ENCODE assay signal across 8 cellular contexts in genomic region chrX:24150051-24150790, GRCh38. TPM values are rescaled to one million over a fixed set of nuclear protein-coding genes. Genes with fewer than 3 reads are reported as not detected.
DNase-seq lines count a peak whose midpoint lies in the region; ATAC-seq, FAIRE-seq and TF ChIP-seq lines count a peak whose summit lies in the region.

No MANE protein-coding gene starts in this region.

- H3K4me1 Mint-ChIP-seq in activated CD4-positive, alpha-beta T cell treated with anti-CD3 and anti-CD28 coated beads, Interleukin-2, amount 10 ng/mL, durations not matched to agents 7 days and 5 days: peaks cover 62% of the 10 kb centered on the region

- H3K27me3 ChIP-seq in BE2C (no peaks in the 10 kb centered on the region), HepG2 (ENCODE audit: control insufficient read depth in 1 of 2, insufficient read depth in 2 of 2, low read length in 2 of 2) (no peaks in the 10 kb centered on the region)

- TF ChIP-seq RAD21 in HepG2 (CRISPR knock-in tag; IDR thresholded peaks at IDR 0.05): peak; percentile 71

- POLR2A ChIA-PET in activated CD4-positive, alpha-beta T cell treated with anti-CD3 and anti-CD28 coated beads, Interleukin-2, amount 10 ng/mL, durations not matched to agents 7 days and 5 days (lab: Charles Lee): no interaction called here
- POLR2A ChIA-PET in HepG2 (lab: Yijun Ruan, JAX): interaction anchor here (0.6 to 2.7 kb wide), 7 partner anchors 37 to 125 kb away, joined by 3 to 12 read pairs (median 5); no protein-coding TSS in a partner anchor

- no TSS peak for BruUV-seq in HepG2 (replicated peaks; lab: Mats Ljungman, UMichigan)

- H2AFZ ChIP-seq in HepG2 (ENCODE audit: low read length): no peak overlapping the region

- H3K4me1 ChIP-seq in BE2C (no peaks in the 10 kb centered on the region), HepG2 (ENCODE audit: insufficient read depth, low read length) (peaks cover 61% of the 10 kb centered on the region)

- H3K9me3 Mint-ChIP-seq in activated CD4-positive, alpha-beta T cell treated with anti-CD3 and anti-CD28 coated beads, Interleukin-2, amount 10 ng/mL, durations not matched to agents 7 days and 5 days: no peaks in the 10 kb centered on the region

- TF ChIP-seq POLR2A in HepG2 (IDR thresholded peaks at IDR 0.05; ENCODE audit: insufficient read depth in 1 of 2, low read depth in 2 of 2, low read length in 2 of 2): peak in 1 of 2 experiments; percentile 58; a peak in 3 of 4 replicates

- peak; percentile 86 for DNase-seq in BE2C
- DNase-seq in NCI-H510A (lab: John Stamatoyannopoulos, UW): peak; percentile 79
- peak; percentile 80 for DNase-seq in activated CD4-positive, alpha-beta T cell treated with anti-CD3 and anti-CD28 coated beads, Interleukin-2, amount 10 ng/mL, durations not matched to agents 7 days and 5 days
- peak; percentile 5 for DNase-seq in cortex of kidney (lab: John Stamatoyannopoulos, UW)
- peak; percentile 67 for DNase-seq in HepG2 (ENCODE audit: low spot score)
- DNase-seq in stimulated activated CD4-positive, alpha-beta T cell treated with anti-CD3 and anti-CD28 coated beads, Interleukin-4, amount 100 ng/mL, for 1 hour: peak; percentile 79

- CTCF ChIA-PET in activated CD4-positive, alpha-beta T cell treated with anti-CD3 and anti-CD28 coated beads, Interleukin-2, amount 10 ng/mL, durations not matched to agents 7 days and 5 days (lab: Charles Lee): interaction anchor here (0.6 to 1.4 kb wide), 4 partner anchors 96 to 194 kb away, joined by 3 to 9 read pairs (median 4); partner anchors contain the start of gene EIF2S3
- CTCF ChIA-PET in HepG2 (lab: Yijun Ruan, JAX; ENCODE audit: low intra/inter-chr PET ratio, low total read pairs): no interaction called here

- peaks cover 32% of the 10 kb centered on the region for H3K36me3 Mint-ChIP-seq in activated CD4-positive, alpha-beta T cell treated with anti-CD3 and anti-CD28 coated beads, Interleukin-2, amount 10 ng/mL, durations not matched to agents 7 days and 5 days (ENCODE audit: low read depth)

- H3K27me3 Mint-ChIP-seq in activated CD4-positive, alpha-beta T cell treated with anti-CD3 and anti-CD28 coated beads, Interleukin-2, amount 10 ng/mL, durations not matched to agents 7 days and 5 days: no peaks in the 10 kb centered on the region

- in situ Hi-C loops in HepG2 (cut with HindIII; ENCODE audit: extremely low pct_ligation_motif_present, low pct_unique_long_range_greater_than_20kb): no loop called here

- 0 out of 2 replicates have a peak, but pooled peaks cover 4% of the 10 kb centered on the region for H4K20me1 ChIP-seq in HepG2 (ENCODE audit: insufficient read depth, low read length)

- H3K9me3 ChIP-seq in BE2C (no peaks in the 10 kb centered on the region), HepG2 (ENCODE audit: low read length) (no peaks in the 10 kb centered on the region)

- H3K4me2 ChIP-seq in HepG2 (ENCODE audit: low read depth, low read length): peak overlapping the region; percentile 79

- ATAC-seq in GM19035 (IDR thresholded peaks at IDR 0.05; ENCODE audit: unreplicated experiment) (peak; percentile 64), HG03342 (IDR thresholded peaks at IDR 0.05; ENCODE audit: unreplicated experiment) (peak; percentile 70), HepG2 (peak; percentile 84)

- H3K36me3 ChIP-seq in BE2C (no peaks in the 10 kb centered on the region), HepG2 (replicated peaks in 1 of 2; ENCODE audit: control insufficient read depth in 1 of 2, insufficient read depth in 2 of 2, low read length in 2 of 2) (no peaks in the 10 kb centered on the region)

- intact Hi-C loops in HepG2 (cut with micrococcal nuclease; ENCODE audit: unreplicated experiment): loop anchor here (1.0 to 5.0 kb wide), 2 partner anchors 39 to 68 kb away; no protein-coding TSS in a partner anchor

- peak overlapping the region; percentile 83 for H3K4me3 Mint-ChIP-seq in activated CD4-positive, alpha-beta T cell treated with anti-CD3 and anti-CD28 coated beads, Interleukin-2, amount 10 ng/mL, durations not matched to agents 7 days and 5 days

- no peak for FAIRE-seq in HepG2 (lab: Jason Lieb, UNC)

- TF ChIP-seq CTCF in BE2C (IDR thresholded peaks at IDR 0.05; ENCODE audit: low read depth, low read length) (no peak; the same call in 1 of the 2 replicates), HepG2 (CRISPR knock-in tag; IDR thresholded peaks at IDR 0.05) (peak; percentile 66)

- peak overlapping the region; percentile 84 for H3K9ac ChIP-seq in HepG2 (ENCODE audit: insufficient read depth, low read depth, low read length)

- TF ChIP-seq EP300 in HepG2 (IDR thresholded peaks at IDR 0.05; ENCODE audit: low read depth in 2 of 2, low read length in 2 of 2) (no peak), HepG2 (CRISPR knock-in tag; IDR thresholded peaks at IDR 0.05; ENCODE audit: borderline replicate concordance) (no peak)

- peak overlapping the region; percentile 92 for H3K27ac Mint-ChIP-seq in activated CD4-positive, alpha-beta T cell treated with anti-CD3 and anti-CD28 coated beads, Interleukin-2, amount 10 ng/mL, durations not matched to agents 7 days and 5 days

- WGBS in HepG2 (ENCODE audit: low lambda C conversion rate): 0% methylated on average over 3 of the region's 79 CpGs

- peak overlapping the region; percentile 95 for H3K27ac ChIP-seq in HepG2 (ENCODE audit: extremely low read length, insufficient read depth, low read length)

- peaks cover 45% of the 10 kb centered on the region for H3K79me2 ChIP-seq in HepG2 (ENCODE audit: insufficient read depth, low read length)

- peak overlapping the region; percentile 80 for H3K4me3 ChIP-seq in BE2C (ENCODE audit: low read depth, low read length)
- peak overlapping the region; percentile 74 to 79 (median 74) for H3K4me3 ChIP-seq in HepG2 (replicated peaks in 1 of 3; ENCODE audit: insufficient read depth in 1 of 3, low read depth in 2 of 3, low read length in 3 of 3)

TF ChIP-seq in HepG2, 621 proteins besides CTCF, POLR2A, EP300 and RAD21 (continues in another document):
- no peak for TF ChIP-seq ZNF704 (CRISPR knock-in tag; IDR thresholded peaks at IDR 0.05; ENCODE audit: borderline replicate concordance)
- peak; percentile 74; the same call in 1 of the 2 replicates for TF ChIP-seq ATF7-NPFF (CRISPR knock-in tag; IDR thresholded peaks at IDR 0.05; ENCODE audit: low read depth)
- TF ChIP-seq KDM4B (CRISPR knock-in tag; IDR thresholded peaks at IDR 0.05): no peak
- TF ChIP-seq ATF2 (CRISPR knock-in tag; IDR thresholded peaks at IDR 0.05): peak; percentile 34; the same call in 1 of the 2 replicates
- TF ChIP-seq ZNF572 (CRISPR knock-in tag; IDR thresholded peaks at IDR 0.05): no peak
- TF ChIP-seq MXD4 (CRISPR knock-in tag; IDR thresholded peaks at IDR 0.05): no peak
- 0 out of 2 replicates have a peak, but pooled peaks have one; percentile 47 for TF ChIP-seq MAZ (IDR thresholded peaks at IDR 0.05; ENCODE audit: borderline replicate concordance, low read depth, low read length)
- peak; percentile 43; the same call in 1 of the 2 replicates for TF ChIP-seq MAZ (CRISPR knock-in tag; IDR thresholded peaks at IDR 0.05; ENCODE audit: low read depth)
- peak; percentile 45 for TF ChIP-seq PHF8 (CRISPR knock-in tag; IDR thresholded peaks at IDR 0.05)

RNA-seq across cellular contexts. Expression of gene ZFX, which starts 0.7 kb away (rescaled TPM):
- polyA plus RNA-seq in BE2C (2012; ENCODE audit: insufficient read depth, insufficient read length, low read depth): 7.8 TPM
- total RNA-seq in activated CD4-positive, alpha-beta T cell treated with anti-CD3 and anti-CD28 coated beads, Interleukin-2, amount 10 ng/mL, durations not matched to agents 7 days and 5 days: 10 to 100 TPM; 44.6 to 46.0 TPM
- total RNA-seq in HepG2 (2016; rRNA removed; fragmentation: Illumina TruSeq; extraction: Trizol): 37.3 and 66.3 TPM in 2 replicates
- 17.0 and 20.4 TPM in 2 replicates for total RNA-seq in HepG2 (2016; cell fraction: cytosol; rRNA removed; fragmentation: Illumina TruSeq; extraction: Trizol; ENCODE audit: low read depth)
- 37.7 and 62.0 TPM in 2 replicates for total RNA-seq in HepG2 (2016; cell fraction: insoluble cytoplasmic fraction; rRNA removed; fragmentation: Illumina TruSeq; extraction: Trizol)
- total RNA-seq in HepG2 (2016; cell fraction: membrane; rRNA removed; fragmentation: Illumina TruSeq; extraction: Trizol): 18.7 and 22.7 TPM in 2 replicates
- 33.1 and 36.3 TPM in 2 replicates for total RNA-seq in HepG2 (2016; cell fraction: nucleus; rRNA removed; fragmentation: Illumina TruSeq; extraction: Trizol)
- 13.8 and 14.9 TPM in 2 replicates for polyA plus RNA-seq in HepG2 (2011; rRNA removed)
- polyA plus RNA-seq in HepG2 (2011; cell fraction: cytosol; rRNA removed): 5.6 and 10.7 TPM in 2 replicates
- polyA plus RNA-seq in HepG2 (2011; cell fraction: nucleus; rRNA removed): 12.3 and 17.6 TPM in 2 replicates
- polyA plus RNA-seq in HepG2 (2012): 15.4 and 18.0 TPM in 2 replicates
- polyA plus RNA-seq in HepG2 (2016; cell fraction: cytosol; fragmentation: Illumina TruSeq; extraction: Trizol; ENCODE audit: low read depth): 0.86 and 0.89 TPM in 2 replicates
- 16.6 and 19.7 TPM in 2 replicates for polyA plus RNA-seq in HepG2 (2016; cell fraction: insoluble cytoplasmic fraction; fragmentation: Illumina TruSeq; extraction: Trizol; ENCODE audit: low read depth)
- 2.3 TPM in 2 replicates for polyA plus RNA-seq in HepG2 (2016; cell fraction: membrane; fragmentation: Illumina TruSeq; extraction: Trizol; ENCODE audit: low read depth)
- polyA plus RNA-seq in HepG2 (2016; cell fraction: nucleus; fragmentation: Illumina TruSeq; extraction: Trizol; ENCODE audit: insufficient read depth, low read depth): 33.0 and 36.3 TPM in 2 replicates
- 21.0 and 79.5 TPM in 2 replicates for polyA minus RNA-seq in HepG2 (2011; rRNA and poly(A)+ RNA removed; ENCODE audit: low replicate concordance)
- polyA minus RNA-seq in HepG2 (2011; cell fraction: cytosol; rRNA and poly(A)+ RNA removed): 26.8 and 40.5 TPM in 2 replicates
- 57.7 and 69.4 TPM in 2 replicates for polyA minus RNA-seq in HepG2 (2011; cell fraction: nucleus; rRNA and poly(A)+ RNA removed)

Comparison
In these comparisons a context has a peak if more than half of its experiments do, and no peak if none do; other contexts are left out.
1. Peak in every context shown above with its lines: DNase-seq, ATAC-seq, H3K4me3 ChIP-seq and H3K27ac ChIP-seq.
2. DNase-seq: peak in every context shown above with its lines; median percentile 86 in BE2C; 80 in activated CD4-positive, alpha-beta T cell treated with anti-CD3 and anti-CD28 coated beads, Interleukin-2, amount 10 ng/mL, durations not matched to agents 7 days and 5 days; 79 in NCI-H510A; 79 in stimulated activated CD4-positive, alpha-beta T cell treated with anti-CD3 and anti-CD28 coated beads, Interleukin-4, amount 100 ng/mL, for 1 hour; 67 in HepG2; 5 in cortex of kidney.